Comparison of ENCODE assay signal across 10 cellular contexts in the genomic region with DNA sequence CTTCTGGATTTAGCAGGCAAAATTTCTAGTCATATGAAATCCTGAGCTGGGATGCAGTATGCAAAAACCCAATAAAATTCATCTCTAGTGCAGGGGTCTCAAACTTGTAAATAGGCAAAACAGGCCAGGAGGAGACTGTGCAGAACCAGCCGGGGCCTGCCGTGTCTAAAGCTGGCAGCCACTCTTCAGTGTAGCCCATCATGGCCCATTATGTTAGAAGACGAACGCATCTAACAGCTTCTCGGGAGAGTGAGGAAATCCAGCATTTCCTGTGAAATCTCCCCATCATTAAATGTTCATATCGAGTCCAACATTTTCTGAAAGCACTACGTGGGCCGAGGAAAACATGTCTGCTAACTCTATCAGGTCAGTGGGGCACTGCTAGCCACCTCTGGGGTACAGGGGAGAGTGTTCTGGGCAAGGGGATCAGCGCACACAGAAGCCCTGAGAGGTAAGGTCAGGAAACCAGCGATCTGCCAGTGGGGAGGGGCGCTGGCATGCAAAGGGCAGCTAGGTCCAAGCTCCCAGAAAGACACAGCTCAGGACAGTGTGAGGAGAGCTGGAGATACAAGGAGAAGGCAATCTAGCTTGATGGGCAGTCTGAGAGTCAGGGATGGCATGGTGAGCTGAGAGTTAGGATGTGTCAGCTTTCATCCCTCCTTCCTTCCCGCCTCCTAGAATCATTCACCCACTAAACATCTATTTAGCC.
DNase-seq lines count a peak whose midpoint lies in the region; ATAC-seq and TF ChIP-seq lines count a peak whose summit lies in the region.
"Had no signal": no experiment of that assay in that cellular context is flagged by ENCODE, and none has a peak within 500 bp of the region (broad histone marks: within the 10 kb centered on the region; RNA-seq: fewer than 3 reads in every experiment).

No MANE protein-coding gene starts in this region.

- peaks cover 3% of the 10 kb centered on the region for H3K36me3 Mint-ChIP-seq in nephron (ENCODE audit: low read depth)

- H3K27ac Mint-ChIP-seq in nephron, result no peak overlapping the region

- intact Hi-C loops in left ventricle myocardium superior (cut with micrococcal nuclease) (no loop called here), uterus (cut with DNase I; ENCODE audit: low total_unique reads) (no loop called here), mucosa of descending colon (cut with DNase I, micrococcal nuclease) (no loop called here)

- H3K9me3 Mint-ChIP-seq in nephron, result no peaks in the 10 kb centered on the region

- H3K27me3 ChIP-seq in cardiac muscle cell (no peaks in the 10 kb centered on the region), uterus (no peaks in the 10 kb centered on the region)

- H3K27ac ChIP-seq in cardiac muscle cell, result peak overlapping the region; percentile 95
- H3K27ac ChIP-seq in cingulate gyrus (ENCODE audit: low read depth, low read length), result peak overlapping the region; percentile 34
- peak overlapping the region; percentile 32 to 48 for H3K27ac ChIP-seq in uterus

- no peak for TF ChIP-seq POLR2A in uterus (IDR thresholded peaks at IDR 0.05)

- TF ChIP-seq CTCF in cardiac muscle cell (IDR thresholded peaks at IDR 0.05; ENCODE audit: low read depth, low read length) (no peak), nephron (IDR thresholded peaks at IDR 0.05; ENCODE audit: unreplicated experiment in 3 of 3) (no peak), uterus (IDR thresholded peaks at IDR 0.05) (no peak), mucosa of descending colon (IDR thresholded peaks at IDR 0.05) (no peak)

- H3K4me3 ChIP-seq in cardiac muscle cell (no peak overlapping the region), uterus (no peak overlapping the region), mucosa of descending colon (no peak overlapping the region)

- H3K9me3 ChIP-seq in cardiac muscle cell (ENCODE audit: low read depth), result no peaks in the 10 kb centered on the region
- H3K9me3 ChIP-seq in uterus, result no peaks in the 10 kb centered on the region
- no peaks in the 10 kb centered on the region for H3K9me3 ChIP-seq in mucosa of descending colon

- peaks cover 45% of the 10 kb centered on the region for H3K4me1 Mint-ChIP-seq in nephron

- peaks cover 3% of the 10 kb centered on the region for H3K27me3 Mint-ChIP-seq in nephron (ENCODE audit: low read depth)

- no peak for ATAC-seq in left ventricle myocardium superior
- no peak for ATAC-seq in GM19328 (IDR thresholded peaks at IDR 0.05; ENCODE audit: unreplicated experiment)
- no peak for ATAC-seq in mucosa of descending colon

- peak overlapping the region in 2 of 3 experiments; percentile 12 to 42 for H3K4me3 Mint-ChIP-seq in nephron

- H3K4me1 ChIP-seq in cardiac muscle cell (ENCODE audit: low read depth) (peaks cover 35% of the 10 kb centered on the region), uterus (peaks cover 0 to 5% of the 10 kb centered on the region in 2 donors), mucosa of descending colon (ENCODE audit: low read depth) (peaks cover 52% of the 10 kb centered on the region)

- H3K36me3 ChIP-seq in cardiac muscle cell, result no peaks in the 10 kb centered on the region
- no peaks in the 10 kb centered on the region for H3K36me3 ChIP-seq in uterus
- H3K36me3 ChIP-seq in mucosa of descending colon (ENCODE audit: low read depth), result no peaks in the 10 kb centered on the region

- DNase-seq in cardiac muscle cell (ENCODE audit: low read depth in 1 of 2, low spot score in 1 of 2) (no peak), left ventricle myocardium superior (no peak), uterus (no peak), mucosa of descending colon (no peak)
- no peak for DNase-seq in NK-92 treated with Interleukin-12 subunit alpha and Interleukin-12 subunit beta, amount 100 ng/mL, for 24 hours (lab: John Stamatoyannopoulos, UW)
- DNase-seq: activated effector memory CD4-positive, alpha-beta T cell treated with anti-CD3 and anti-CD28 coated beads, Interleukin-2, amount 50 U/mL, for 16 hours; AML-193 had no signal

Comparison
In these comparisons a context has a peak if more than half of its experiments do, and no peak if none do; other contexts are left out.
1. H3K27ac ChIP-seq: peak in every context shown above with its lines; median percentile 95 in cardiac muscle cell; 40 in uterus; 34 in cingulate gyrus.